ENCODE assay signal across 15 cellular contexts in the genomic region with DNA sequence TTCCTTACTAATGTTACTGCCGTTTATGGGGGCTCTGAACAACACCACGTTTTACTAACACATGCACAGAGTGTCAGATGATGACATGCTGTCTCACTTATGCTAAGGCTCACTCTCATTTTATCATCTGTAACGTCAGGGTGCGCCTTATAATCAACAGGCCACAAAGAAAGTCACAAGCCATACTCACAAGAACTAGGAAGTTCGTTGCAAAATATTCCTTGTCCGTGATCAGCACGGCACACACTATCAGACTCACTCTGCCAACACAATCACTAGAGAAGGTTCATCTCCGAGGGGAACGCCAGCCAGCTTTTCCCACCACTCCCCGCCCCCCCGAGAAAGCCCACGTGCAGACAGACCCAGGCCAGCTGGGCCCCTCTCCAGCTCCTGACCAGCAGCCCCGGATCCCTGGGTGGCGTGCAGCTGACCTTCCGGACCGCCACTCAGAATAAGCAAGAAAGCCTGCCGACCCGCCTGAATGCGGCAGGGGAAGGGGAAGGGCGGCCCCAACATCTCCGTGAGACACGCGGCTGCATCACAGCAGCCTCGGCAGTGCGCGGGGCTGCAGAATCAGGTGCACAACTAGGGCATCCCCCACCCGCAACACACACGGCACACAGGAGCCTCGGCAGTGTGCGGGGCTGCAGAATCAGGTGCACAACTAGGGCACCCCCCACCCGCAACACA. TPM values are rescaled to one million over a fixed set of nuclear protein-coding genes. Genes with fewer than 3 reads are reported as not detected.
DNase-seq lines count a peak whose midpoint lies in the region; ATAC-seq and TF ChIP-seq lines count a peak whose summit lies in the region.
"Had no signal": no experiment of that assay in that cellular context is flagged by ENCODE, and none has a peak within 500 bp of the region (broad histone marks: within the 10 kb centered on the region; RNA-seq: fewer than 3 reads in every experiment).

No MANE protein-coding gene starts in this region.

- no peaks in the 10 kb centered on the region for H3K36me3 Mint-ChIP-seq in activated naive CD4-positive, alpha-beta T cell treated with anti-CD3 and anti-CD28 coated beads, Interleukin-2, amount 50 U/mL, for 24 hours
- H3K36me3 Mint-ChIP-seq in activated naive CD4-positive, alpha-beta T cell treated with anti-CD3 and anti-CD28 coated beads for 36 hours (ENCODE audit: low read depth) = no peaks in the 10 kb centered on the region
- peaks cover under 1% of the 10 kb centered on the region for H3K36me3 Mint-ChIP-seq in glutamatergic neuron (ENCODE audit: unreplicated experiment)

- peaks cover 10% of the 10 kb centered on the region for H3K27me3 Mint-ChIP-seq in activated naive CD4-positive, alpha-beta T cell treated with anti-CD3 and anti-CD28 coated beads, Interleukin-2, amount 50 U/mL, for 24 hours
- H3K27me3 Mint-ChIP-seq in activated naive CD4-positive, alpha-beta T cell treated with anti-CD3 and anti-CD28 coated beads for 36 hours (ENCODE audit: low read depth) = no peaks in the 10 kb centered on the region
- peaks cover 9% of the 10 kb centered on the region for H3K27me3 Mint-ChIP-seq in glutamatergic neuron (ENCODE audit: unreplicated experiment)

- no peaks in the 10 kb centered on the region for H3K36me3 ChIP-seq in WERI-Rb-1
- H3K36me3 ChIP-seq in stomach = no peaks in the 10 kb centered on the region
- H3K36me3 ChIP-seq in breast epithelium = no peaks in the 10 kb centered on the region

- H3K27me3 ChIP-seq in WERI-Rb-1 (ENCODE audit: insufficient read depth, low read depth, severe bottlenecking) (no peaks in the 10 kb centered on the region), stomach (no peaks in the 10 kb centered on the region), breast epithelium (no peaks in the 10 kb centered on the region)

- TF ChIP-seq CTCF in WERI-Rb-1 (IDR thresholded peaks at IDR 0.05; ENCODE audit: low read depth, low read length) (no peak), glutamatergic neuron (IDR thresholded peaks at IDR 0.05; ENCODE audit: partially characterized antibody, unreplicated experiment) (no peak), stomach (IDR thresholded peaks at IDR 0.05) (no peak), breast epithelium (IDR thresholded peaks at IDR 0.05) (no peak)

- H3K4me3 ChIP-seq in WERI-Rb-1 (ENCODE audit: low read depth, low read length) (no peak overlapping the region), stomach (no peak overlapping the region), breast epithelium (no peak overlapping the region)

- H3K9me3 Mint-ChIP-seq in activated naive CD4-positive, alpha-beta T cell treated with anti-CD3 and anti-CD28 coated beads, Interleukin-2, amount 50 U/mL, for 24 hours = no peaks in the 10 kb centered on the region
- no peaks in the 10 kb centered on the region for H3K9me3 Mint-ChIP-seq in activated naive CD4-positive, alpha-beta T cell treated with anti-CD3 and anti-CD28 coated beads for 36 hours
- peaks cover 12% of the 10 kb centered on the region for H3K9me3 Mint-ChIP-seq in glutamatergic neuron (ENCODE audit: unreplicated experiment)

- DNase-seq in activated naive CD4-positive, alpha-beta T cell treated with anti-CD3 and anti-CD28 coated beads for 36 hours = no peak
- DNase-seq in WERI-Rb-1 (no peak), glutamatergic neuron (no peak), stomach (no peak), breast epithelium (ENCODE audit: low spot score in 2 of 2) (no peak)
- no peak for DNase-seq in stimulated activated CD4-positive, alpha-beta T cell treated with anti-CD3 and anti-CD28 coated beads, Interleukin-4, amount 100 ng/mL, for 24 hours
- DNase-seq: Calu3, Kasumi-1, NCI-H187 treated with DMSO at 0.1 percent for 48 hours, small intestine had no signal

- H3K27ac ChIP-seq in WERI-Rb-1 = peak overlapping the region; percentile 8; the same call in 1 of the 2 replicates
- H3K27ac ChIP-seq in stomach = peak overlapping the region; percentile 85 to 93 (median 89)
- H3K27ac ChIP-seq in breast epithelium = peak overlapping the region in 1 of 2 donors; percentile 23
- H3K27ac ChIP-seq: epithelial cell of prostate had no signal

- 33 to 63% (median 41%) methylated on average over 10 to 31 of the region's 31 CpGs for WGBS in stomach, 5 donors

- no peaks in the 10 kb centered on the region for H3K9me3 ChIP-seq in WERI-Rb-1 (ENCODE audit: severe bottlenecking)
- H3K9me3 ChIP-seq in stomach = no peaks in the 10 kb centered on the region
- H3K9me3 ChIP-seq in breast epithelium = no peaks in the 10 kb centered on the region

- H3K4me1 ChIP-seq in stomach (peaks cover 53 to 63% (median 58%) of the 10 kb centered on the region in 4 donors), breast epithelium (peaks cover 10 to 16% of the 10 kb centered on the region in 2 donors)

- no peak for TF ChIP-seq EP300 in stomach (IDR thresholded peaks at IDR 0.05)

- CTCF ChIA-PET in activated naive CD4-positive, alpha-beta T cell treated with anti-CD3 and anti-CD28 coated beads for 36 hours (lab: Charles Lee) = interaction anchor here (4.2 kb wide), 1 partner anchor 24 kb away, joined by 20 read pairs; no protein-coding TSS in a partner anchor

- TF ChIP-seq POLR2A in stomach (IDR thresholded peaks at IDR 0.05) = no peak
- TF ChIP-seq POLR2A in breast epithelium (IDR thresholded peaks at IDR 0.05) = no peak

- H3K27ac Mint-ChIP-seq in activated naive CD4-positive, alpha-beta T cell treated with anti-CD3 and anti-CD28 coated beads, Interleukin-2, amount 50 U/mL, for 24 hours = peak overlapping the region; percentile 59
- no peak overlapping the region for H3K27ac Mint-ChIP-seq in activated naive CD4-positive, alpha-beta T cell treated with anti-CD3 and anti-CD28 coated beads for 36 hours
- H3K27ac Mint-ChIP-seq in glutamatergic neuron (ENCODE audit: unreplicated experiment) = peak overlapping the region; percentile 90

- no peak for ATAC-seq in HG02970 (IDR thresholded peaks at IDR 0.05; ENCODE audit: low FRiP score, unreplicated experiment)

- H3K4me3 Mint-ChIP-seq in activated naive CD4-positive, alpha-beta T cell treated with anti-CD3 and anti-CD28 coated beads, Interleukin-2, amount 50 U/mL, for 24 hours = peak overlapping the region; percentile 62
- no peak overlapping the region for H3K4me3 Mint-ChIP-seq in activated naive CD4-positive, alpha-beta T cell treated with anti-CD3 and anti-CD28 coated beads for 36 hours
- peak overlapping the region; percentile 55 for H3K4me3 Mint-ChIP-seq in glutamatergic neuron (ENCODE audit: unreplicated experiment)

- peaks cover 48% of the 10 kb centered on the region for H3K4me1 Mint-ChIP-seq in activated naive CD4-positive, alpha-beta T cell treated with anti-CD3 and anti-CD28 coated beads, Interleukin-2, amount 50 U/mL, for 24 hours
- peaks cover 28% of the 10 kb centered on the region for H3K4me1 Mint-ChIP-seq in activated naive CD4-positive, alpha-beta T cell treated with anti-CD3 and anti-CD28 coated beads for 36 hours (ENCODE audit: low read depth)
- H3K4me1 Mint-ChIP-seq in glutamatergic neuron (ENCODE audit: low read depth, unreplicated experiment) = peaks cover 28% of the 10 kb centered on the region

- intact Hi-C loops in activated naive CD4-positive, alpha-beta T cell treated with anti-CD3 and anti-CD28 coated beads for 36 hours (cut with micrococcal nuclease) = no loop called here
- intact Hi-C loops in stomach (cut with DNase I; ENCODE audit: low total_unique reads) = no loop called here
- intact Hi-C loops in breast epithelium (cut with DNase I; ENCODE audit: low total_unique reads) = no loop called here

RNA-seq across cellular contexts. Expression of gene GPR146, which starts 2.7 kb away (rescaled TPM):
- under 1 TPM; 0.57 to 0.62 TPM for total RNA-seq in activated naive CD4-positive, alpha-beta T cell treated with anti-CD3 and anti-CD28 coated beads for 36 hours
- total RNA-seq in glutamatergic neuron (ENCODE audit: unreplicated experiment) (3.1 TPM), stomach (10 to 100 TPM in 1 of 5 donors, 1 to 10 TPM in 4; 2.0 to 13.6 (median 4.4) TPM), breast epithelium (10 to 100 TPM; 24.1 to 56.8 (median 43.6) TPM)
- 10 to 100 TPM in 2 of 3 donors, 1 to 10 TPM in 1; 6.4 to 14.6 (median 10.8) TPM for polyA plus RNA-seq in stomach

RNA-seq across cellular contexts. Expression of gene GPER1, which starts 46.3 kb away (rescaled TPM):
- total RNA-seq in activated naive CD4-positive, alpha-beta T cell treated with anti-CD3 and anti-CD28 coated beads for 36 hours = not detected
- total RNA-seq in glutamatergic neuron (ENCODE audit: unreplicated experiment) = 0.59 TPM
- total RNA-seq in stomach = 10 to 100 TPM in 2 of 5 donors, 1 to 10 TPM in 1, under 1 TPM in 1, not detected in 1; 0.58 to 18.3 (median 9.7) TPM
- 10 to 100 TPM; 21.9 to 31.2 (median 26.0) TPM for polyA plus RNA-seq in stomach
- 1 to 10 TPM; 2.6 to 3.3 (median 3.2) TPM for total RNA-seq in breast epithelium
- total RNA-seq: activated CD8-positive, alpha-beta memory T cell treated with anti-CD3 and anti-CD28 coated beads for 36 hours had no signal

RNA-seq across cellular contexts. Expression of gene CYP2W1, which starts 58.6 kb away (rescaled TPM):
- total RNA-seq in activated naive CD4-positive, alpha-beta T cell treated with anti-CD3 and anti-CD28 coated beads for 36 hours = not detected
- total RNA-seq in glutamatergic neuron (ENCODE audit: unreplicated experiment) (1.3 TPM), stomach (1 to 10 TPM in 1 of 5 donors, not detected in 4; 7.0 TPM), breast epithelium (not detected)
- polyA plus RNA-seq in stomach = under 1 TPM in 2 of 3 donors, not detected in 1; 0.31 to 0.65 TPM
- total RNA-seq: activated CD8-positive, alpha-beta memory T cell treated with anti-CD3 and anti-CD28 coated beads for 36 hours; subcutaneous adipose tissue had no signal
